ENCODE assay signal across 8 cellular contexts in the genomic region with DNA sequence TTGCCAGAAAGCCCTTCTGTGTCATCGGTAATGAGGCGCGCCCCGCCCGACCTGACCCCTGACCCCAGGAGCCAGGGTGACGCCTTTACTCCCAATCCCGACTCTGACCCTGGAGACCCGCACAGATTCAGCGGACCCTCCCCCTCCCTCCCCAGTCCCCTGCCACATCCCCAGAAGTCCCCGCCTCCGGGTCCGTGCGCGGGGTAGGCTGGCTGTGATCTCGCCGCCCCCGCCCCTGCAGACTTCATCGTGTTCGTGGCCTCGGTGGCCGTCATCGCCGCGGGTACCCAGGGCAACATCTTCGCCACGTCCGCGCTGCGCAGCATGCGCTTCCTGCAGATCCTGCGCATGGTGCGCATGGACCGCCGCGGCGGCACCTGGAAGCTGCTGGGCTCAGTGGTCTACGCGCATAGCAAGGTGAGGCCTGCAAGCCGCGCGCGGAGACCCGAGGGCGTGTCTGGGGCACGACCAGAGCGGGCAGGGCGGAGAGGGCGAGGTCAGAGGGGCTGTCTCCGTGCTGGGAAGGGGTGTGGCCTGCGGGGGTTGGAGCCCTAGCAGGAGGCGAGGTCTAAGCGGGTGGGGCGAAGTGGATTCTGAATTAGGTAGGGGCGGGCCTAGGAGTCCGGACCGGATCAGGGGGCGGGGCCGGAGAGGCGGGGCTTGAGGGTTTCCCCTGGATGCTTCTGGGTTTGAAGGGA. TPM values are rescaled to one million over a fixed set of nuclear protein-coding genes. Genes with fewer than 3 reads are reported as not detected.
DNase-seq lines count a peak whose midpoint lies in the region; ATAC-seq and TF ChIP-seq lines count a peak whose summit lies in the region.

No MANE protein-coding gene starts in this region.

- H2AFZ ChIP-seq in HCT116 (ENCODE audit: low read depth, low read length, poor library complexity, severe bottlenecking) (no peak overlapping the region), OCI-LY7 (ENCODE audit: low read length) (peak overlapping the region; percentile 44; the same call in 1 of the 2 replicates)

- BruUV-seq in HCT116 (replicated peaks; lab: Mats Ljungman, UMichigan) = no TSS peak
- BruUV-seq in OCI-LY7 (replicated peaks; lab: Mats Ljungman, UMichigan) = no TSS peak

- ATAC-seq in HCT116 = peak; percentile 81
- ATAC-seq in activated naive CD4-positive, alpha-beta T cell treated with anti-CD3 and anti-CD28 coated beads, Interleukin-2, amount 50 U/mL, for 72 hours = peak; percentile 94 to 99

- POLR2A ChIA-PET in HCT116 (lab: Charles Lee) (no interaction called here), OCI-LY7 (lab: Charles Lee) (no interaction called here)

- CTCF ChIA-PET in HCT116 (lab: Charles Lee) (no interaction called here), OCI-LY7 (lab: Charles Lee; ENCODE audit: unreplicated experiment) (no interaction called here)

- no peak for DNase-seq in HCT116 (ENCODE audit: low read depth, low spot score)
- DNase-seq in OCI-LY7 (ENCODE audit: low spot score) = peak; percentile 84
- DNase-seq in activated naive CD4-positive, alpha-beta T cell treated with anti-CD3 and anti-CD28 coated beads, Interleukin-2, amount 50 U/mL, for 72 hours (ENCODE audit: low spot score in 2 of 2) = peak; percentile 76 to 91
- peak; percentile 87 for DNase-seq in stimulated activated CD4-positive, alpha-beta T cell treated with anti-CD3 and anti-CD28 coated beads, Interleukin-1b, Interleukin-23, amount 100 ng/mL, for 48 hours
- no peak for DNase-seq in NCI-H187 treated with DMSO at 0.1 percent for 48 hours (lab: John Stamatoyannopoulos, UW)
- no peak for DNase-seq in inferior parietal cortex (ENCODE audit: extremely low spot score)

- H3K9me3 ChIP-seq in DOHH2 (ENCODE audit: control insufficient read depth, insufficient read depth, low read length) = no peaks in the 10 kb centered on the region
- H3K9me3 ChIP-seq in HCT116 (ENCODE audit: control insufficient read depth in 1 of 2, insufficient read depth in 1 of 2, low read depth in 1 of 2, low read length in 2 of 2) = no peaks in the 10 kb centered on the region
- H3K9me3 ChIP-seq in OCI-LY7 (ENCODE audit: low read length) = no peaks in the 10 kb centered on the region
- H3K9me3 ChIP-seq in iPS-18a (ENCODE audit: control insufficient read depth, low read depth, low read length) = no peaks in the 10 kb centered on the region

- H3K27ac Mint-ChIP-seq in activated naive CD4-positive, alpha-beta T cell treated with anti-CD3 and anti-CD28 coated beads, Interleukin-2, amount 50 U/mL, for 72 hours = no peak overlapping the region

- H3K4me3 ChIP-seq in DOHH2 (ENCODE audit: low read length) = peak overlapping the region; percentile 42
- H3K4me3 ChIP-seq in HCT116 (replicated peaks in 1 of 2; ENCODE audit: low read depth in 1 of 2, low read length in 2 of 2) = no peak overlapping the region
- peak overlapping the region; percentile 61 for H3K4me3 ChIP-seq in OCI-LY7 (ENCODE audit: low read depth, low read length, poor library complexity, severe bottlenecking)
- H3K4me3 ChIP-seq in iPS-18a (ENCODE audit: low read length) = peak overlapping the region; percentile 64

- 0 out of 2 replicates have a peak, but pooled peaks cover 7% of the 10 kb centered on the region for H3K4me1 ChIP-seq in DOHH2 (ENCODE audit: control insufficient read depth, low read length)
- no peaks in the 10 kb centered on the region for H3K4me1 ChIP-seq in HCT116 (ENCODE audit: control insufficient read depth in 1 of 2, insufficient read depth in 2 of 2, low read length in 2 of 2)
- peaks cover 5% of the 10 kb centered on the region for H3K4me1 ChIP-seq in OCI-LY7 (ENCODE audit: insufficient read depth, low read length, poor library complexity, severe bottlenecking)
- H3K4me1 ChIP-seq in iPS-18a (ENCODE audit: control insufficient read depth, low read depth, low read length) = peaks cover 4% of the 10 kb centered on the region

- no peak for TF ChIP-seq POLR2A in HCT116 (IDR thresholded peaks at IDR 0.05; ENCODE audit: borderline replicate concordance, extremely low read depth, insufficient read depth, insufficient read length)

- H3K79me2 ChIP-seq in DOHH2 (ENCODE audit: control insufficient read depth, low read length) (no peaks in the 10 kb centered on the region), HCT116 (ENCODE audit: insufficient read depth, low read length) (no peaks in the 10 kb centered on the region), OCI-LY7 (ENCODE audit: insufficient read depth, low read depth, low read length) (no peaks in the 10 kb centered on the region)

- H3K9ac ChIP-seq in HCT116 (ENCODE audit: low read length) = no peak overlapping the region
- no peak overlapping the region for H3K9ac ChIP-seq in iPS-18a (ENCODE audit: low read length)

- H3K36me3 Mint-ChIP-seq in activated naive CD4-positive, alpha-beta T cell treated with anti-CD3 and anti-CD28 coated beads, Interleukin-2, amount 50 U/mL, for 72 hours = no peaks in the 10 kb centered on the region

- no peak for TF ChIP-seq RAD21 in HCT116 (IDR thresholded peaks at IDR 0.05; ENCODE audit: low read depth)

- TF ChIP-seq CTCF in DOHH2 (IDR thresholded peaks at IDR 0.05; ENCODE audit: low read depth, low read length, poor library complexity, severe bottlenecking) = no peak
- no peak for TF ChIP-seq CTCF in HCT116 (IDR thresholded peaks at IDR 0.05 in 2 of 3, conservative IDR thresholded peaks at IDR 0.05 in 1 of 3; ENCODE audit: borderline replicate concordance in 1 of 3, insufficient read depth in 1 of 3, low read depth in 2 of 3, low read length in 2 of 3)
- TF ChIP-seq CTCF in OCI-LY7 (conservative IDR thresholded peaks at IDR 0.05; ENCODE audit: low read length) = no peak

- H3K27me3 ChIP-seq in DOHH2 (ENCODE audit: control insufficient read depth, low read length) (peaks cover 22% of the 10 kb centered on the region), HCT116 (ENCODE audit: insufficient read depth, low read length) (no peaks in the 10 kb centered on the region), iPS-18a (ENCODE audit: control insufficient read depth, insufficient read depth, low read length) (peaks cover 13% of the 10 kb centered on the region)

- no peaks in the 10 kb centered on the region for H4K20me1 ChIP-seq in DOHH2 (ENCODE audit: control insufficient read depth, insufficient read depth, low read depth, low read length)
- no peaks in the 10 kb centered on the region for H4K20me1 ChIP-seq in HCT116 (ENCODE audit: insufficient read depth)
- H4K20me1 ChIP-seq in OCI-LY7 (ENCODE audit: insufficient read depth, low read length) = no peaks in the 10 kb centered on the region

- H3K27ac ChIP-seq in DOHH2 (ENCODE audit: low read depth, low read length) (no peak overlapping the region), HCT116 (ENCODE audit: low read depth, low read length) (no peak overlapping the region), OCI-LY7 (ENCODE audit: low read depth, low read length, poor library complexity, severe bottlenecking) (no peak overlapping the region), iPS-18a (ENCODE audit: low read length) (no peak overlapping the region)

- RAD21 ChIA-PET in HCT116 (lab: Charles Lee; ENCODE audit: low non-redundant PET in 1 of 2, low total read pairs in 2 of 2, uncharacterized antibody in 2 of 2, unreplicated experiment in 2 of 2) = no interaction called here

- no peaks in the 10 kb centered on the region for H3F3A ChIP-seq in DOHH2 (ENCODE audit: control insufficient read depth, insufficient read depth)

- H3K36me3 ChIP-seq in DOHH2 (ENCODE audit: control insufficient read depth, low read length) = no peaks in the 10 kb centered on the region
- H3K36me3 ChIP-seq in HCT116 (ENCODE audit: control insufficient read depth in 1 of 2, insufficient read depth in 2 of 2, low read length in 2 of 2) = 0 out of 4 replicates have a peak, but pooled peaks cover 0 to 4% of the 10 kb centered on the region in 2 experiments
- no peaks in the 10 kb centered on the region for H3K36me3 ChIP-seq in OCI-LY7 (ENCODE audit: insufficient read depth, low read length)
- no peaks in the 10 kb centered on the region for H3K36me3 ChIP-seq in iPS-18a (ENCODE audit: control insufficient read depth, low read depth, low read length)

- no peaks in the 10 kb centered on the region for H3K9me3 Mint-ChIP-seq in activated naive CD4-positive, alpha-beta T cell treated with anti-CD3 and anti-CD28 coated beads, Interleukin-2, amount 50 U/mL, for 72 hours

- H3K9me2 ChIP-seq in DOHH2 (replicated peaks; ENCODE audit: control insufficient read depth, low read length) = no peaks in the 10 kb centered on the region
- H3K9me2 ChIP-seq in HCT116 (ENCODE audit: insufficient read depth) = no peaks in the 10 kb centered on the region
- H3K9me2 ChIP-seq in OCI-LY7 (ENCODE audit: insufficient read depth, low read length) = no peaks in the 10 kb centered on the region

- H3K4me2 ChIP-seq in DOHH2 (ENCODE audit: low read length) (peak overlapping the region; percentile 50), HCT116 (ENCODE audit: low read length) (no peak overlapping the region), OCI-LY7 (ENCODE audit: low read length) (peak overlapping the region; percentile 82)

- intact Hi-C loops in HCT116 (cut with micrococcal nuclease) = no loop called here
- intact Hi-C loops in OCI-LY7 (cut with micrococcal nuclease; ENCODE audit: unreplicated experiment) = no loop called here

TF ChIP-seq in HCT116, 20 proteins besides CTCF, POLR2A, EP300 and RAD21 (continues in another document):
- TF ChIP-seq SP1 (IDR thresholded peaks at IDR 0.05; ENCODE audit: low read depth) (no peak), EGR1 (IDR thresholded peaks at IDR 0.05; ENCODE audit: low read depth) (no peak), CBX3 (IDR thresholded peaks at IDR 0.05; ENCODE audit: low read depth) (no peak), SRF (IDR thresholded peaks at IDR 0.05; ENCODE audit: low read depth) (no peak), SIN3A (IDR thresholded peaks at IDR 0.05; ENCODE audit: low read depth) (no peak), JUND (IDR thresholded peaks at IDR 0.05) (no peak), FOSL1 (IDR thresholded peaks at IDR 0.05; ENCODE audit: low read depth) (no peak), EZH2phosphoT487 (IDR thresholded peaks at IDR 0.05; ENCODE audit: borderline replicate concordance) (no peak)
- TF ChIP-seq, protein P1, sequence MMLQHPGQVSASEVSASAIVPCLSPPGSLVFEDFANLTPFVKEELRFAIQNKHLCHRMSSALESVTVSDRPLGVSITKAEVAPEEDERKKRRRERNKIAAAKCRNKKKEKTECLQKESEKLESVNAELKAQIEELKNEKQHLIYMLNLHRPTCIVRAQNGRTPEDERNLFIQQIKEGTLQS (IDR thresholded peaks at IDR 0.05) = no peak

RNA-seq across cellular contexts. Expression of gene KCNQ4, which starts 34.8 kb away (rescaled TPM):
- total RNA-seq in HCT116 (2021; ENCODE audit: unreplicated experiment) (4.1 TPM), OCI-LY7 (2022) (0.37 and 0.49 TPM in 2 replicates)
- 4.2 and 4.7 TPM in 2 replicates for polyA plus RNA-seq in HCT116 (2012)
- total RNA-seq in OCI-LY7 (2014; rRNA removed; shearing (Covaris generic)) = 0.16 and 0.33 TPM in 2 replicates
- 1 to 10 TPM in 1 of 2 donors, under 1 TPM in 1; 0.73 to 1.5 TPM for total RNA-seq in activated naive CD4-positive, alpha-beta T cell treated with anti-CD3 and anti-CD28 coated beads, Interleukin-2, amount 50 U/mL, for 72 hours

RNA-seq across cellular contexts. Expression of gene CITED4, which starts 43.8 kb away (rescaled TPM):
- total RNA-seq in HCT116 (2021; ENCODE audit: unreplicated experiment) = 7.8 TPM
- polyA plus RNA-seq in HCT116 (2012) = 4.3 and 6.8 TPM in 2 replicates
- total RNA-seq in OCI-LY7 (2014; rRNA removed; shearing (Covaris generic)) = 2.0 TPM in 1 of 2 replicates, not detected in the other
- not detected in 2 replicates for total RNA-seq in OCI-LY7 (2022)
- 1 to 10 TPM; 1.4 to 4.4 TPM for total RNA-seq in activated naive CD4-positive, alpha-beta T cell treated with anti-CD3 and anti-CD28 coated beads, Interleukin-2, amount 50 U/mL, for 72 hours

Comparison
In these comparisons a context has a peak if more than half of its experiments do, and no peak if none do; other contexts are left out.
1. H3K4me3 ChIP-seq: peak in DOHH2 (single experiment), OCI-LY7 (single experiment) and iPS-18a (single experiment); none in HCT116 (0 of 2).
2. DNase-seq: peak in OCI-LY7 (single experiment), activated naive CD4-positive, alpha-beta T cell treated with anti-CD3 and anti-CD28 coated beads, Interleukin-2, amount 50 U/mL, for 72 hours (2 of 2) and stimulated activated CD4-positive, alpha-beta T cell treated with anti-CD3 and anti-CD28 coated beads, Interleukin-1b, Interleukin-23, amount 100 ng/mL, for 48 hours (single experiment); none in HCT116 (single experiment), NCI-H187 treated with DMSO at 0.1 percent for 48 hours (single experiment) and inferior parietal cortex (single experiment).